In the genomic region with DNA sequence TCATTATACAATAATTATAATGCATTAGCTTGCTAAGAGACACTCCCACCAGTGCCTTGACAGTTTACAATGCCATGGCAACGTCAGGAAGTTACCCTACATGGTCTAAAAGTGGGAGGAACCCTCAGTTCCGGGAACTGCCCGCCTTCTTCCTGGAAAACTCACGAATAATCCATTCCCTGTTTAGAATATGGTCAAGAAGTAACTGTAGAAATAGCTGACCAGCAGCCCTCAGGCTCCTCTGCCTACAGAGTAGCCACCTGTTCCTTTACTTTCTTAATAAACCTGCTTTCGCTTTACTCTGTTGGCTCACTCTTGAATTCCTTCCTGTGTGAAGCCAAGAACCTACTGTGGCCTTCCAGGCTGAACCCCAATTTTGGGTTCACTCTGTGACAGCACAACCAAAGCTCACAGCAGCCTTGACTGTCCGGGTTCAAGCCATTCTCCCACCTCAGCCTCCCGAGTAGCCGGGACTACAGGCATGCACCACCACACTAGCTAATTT, we compare ENCODE assay signal across 1 cellular context.
TF ChIP-seq lines count a peak whose summit lies in the region.

No MANE protein-coding gene starts in this region.

TF ChIP-seq in GM23338, 12 proteins besides CTCF, POLR2A, EP300 and RAD21 (continued from another document):
- TF ChIP-seq, protein P1, sequence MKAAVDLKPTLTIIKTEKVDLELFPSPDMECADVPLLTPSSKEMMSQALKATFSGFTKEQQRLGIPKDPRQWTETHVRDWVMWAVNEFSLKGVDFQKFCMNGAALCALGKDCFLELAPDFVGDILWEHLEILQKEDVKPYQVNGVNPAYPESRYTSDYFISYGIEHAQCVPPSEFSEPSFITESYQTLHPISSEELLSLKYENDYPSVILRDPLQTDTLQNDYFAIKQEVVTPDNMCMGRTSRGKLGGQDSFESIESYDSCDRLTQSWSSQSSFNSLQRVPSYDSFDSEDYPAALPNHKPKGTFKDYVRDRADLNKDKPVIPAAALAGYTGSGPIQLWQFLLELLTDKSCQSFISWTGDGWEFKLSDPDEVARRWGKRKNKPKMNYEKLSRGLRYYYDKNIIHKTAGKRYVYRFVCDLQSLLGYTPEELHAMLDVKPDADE (IDR thresholded peaks at IDR 0.05): no peak
- TF ChIP-seq, protein P2, sequence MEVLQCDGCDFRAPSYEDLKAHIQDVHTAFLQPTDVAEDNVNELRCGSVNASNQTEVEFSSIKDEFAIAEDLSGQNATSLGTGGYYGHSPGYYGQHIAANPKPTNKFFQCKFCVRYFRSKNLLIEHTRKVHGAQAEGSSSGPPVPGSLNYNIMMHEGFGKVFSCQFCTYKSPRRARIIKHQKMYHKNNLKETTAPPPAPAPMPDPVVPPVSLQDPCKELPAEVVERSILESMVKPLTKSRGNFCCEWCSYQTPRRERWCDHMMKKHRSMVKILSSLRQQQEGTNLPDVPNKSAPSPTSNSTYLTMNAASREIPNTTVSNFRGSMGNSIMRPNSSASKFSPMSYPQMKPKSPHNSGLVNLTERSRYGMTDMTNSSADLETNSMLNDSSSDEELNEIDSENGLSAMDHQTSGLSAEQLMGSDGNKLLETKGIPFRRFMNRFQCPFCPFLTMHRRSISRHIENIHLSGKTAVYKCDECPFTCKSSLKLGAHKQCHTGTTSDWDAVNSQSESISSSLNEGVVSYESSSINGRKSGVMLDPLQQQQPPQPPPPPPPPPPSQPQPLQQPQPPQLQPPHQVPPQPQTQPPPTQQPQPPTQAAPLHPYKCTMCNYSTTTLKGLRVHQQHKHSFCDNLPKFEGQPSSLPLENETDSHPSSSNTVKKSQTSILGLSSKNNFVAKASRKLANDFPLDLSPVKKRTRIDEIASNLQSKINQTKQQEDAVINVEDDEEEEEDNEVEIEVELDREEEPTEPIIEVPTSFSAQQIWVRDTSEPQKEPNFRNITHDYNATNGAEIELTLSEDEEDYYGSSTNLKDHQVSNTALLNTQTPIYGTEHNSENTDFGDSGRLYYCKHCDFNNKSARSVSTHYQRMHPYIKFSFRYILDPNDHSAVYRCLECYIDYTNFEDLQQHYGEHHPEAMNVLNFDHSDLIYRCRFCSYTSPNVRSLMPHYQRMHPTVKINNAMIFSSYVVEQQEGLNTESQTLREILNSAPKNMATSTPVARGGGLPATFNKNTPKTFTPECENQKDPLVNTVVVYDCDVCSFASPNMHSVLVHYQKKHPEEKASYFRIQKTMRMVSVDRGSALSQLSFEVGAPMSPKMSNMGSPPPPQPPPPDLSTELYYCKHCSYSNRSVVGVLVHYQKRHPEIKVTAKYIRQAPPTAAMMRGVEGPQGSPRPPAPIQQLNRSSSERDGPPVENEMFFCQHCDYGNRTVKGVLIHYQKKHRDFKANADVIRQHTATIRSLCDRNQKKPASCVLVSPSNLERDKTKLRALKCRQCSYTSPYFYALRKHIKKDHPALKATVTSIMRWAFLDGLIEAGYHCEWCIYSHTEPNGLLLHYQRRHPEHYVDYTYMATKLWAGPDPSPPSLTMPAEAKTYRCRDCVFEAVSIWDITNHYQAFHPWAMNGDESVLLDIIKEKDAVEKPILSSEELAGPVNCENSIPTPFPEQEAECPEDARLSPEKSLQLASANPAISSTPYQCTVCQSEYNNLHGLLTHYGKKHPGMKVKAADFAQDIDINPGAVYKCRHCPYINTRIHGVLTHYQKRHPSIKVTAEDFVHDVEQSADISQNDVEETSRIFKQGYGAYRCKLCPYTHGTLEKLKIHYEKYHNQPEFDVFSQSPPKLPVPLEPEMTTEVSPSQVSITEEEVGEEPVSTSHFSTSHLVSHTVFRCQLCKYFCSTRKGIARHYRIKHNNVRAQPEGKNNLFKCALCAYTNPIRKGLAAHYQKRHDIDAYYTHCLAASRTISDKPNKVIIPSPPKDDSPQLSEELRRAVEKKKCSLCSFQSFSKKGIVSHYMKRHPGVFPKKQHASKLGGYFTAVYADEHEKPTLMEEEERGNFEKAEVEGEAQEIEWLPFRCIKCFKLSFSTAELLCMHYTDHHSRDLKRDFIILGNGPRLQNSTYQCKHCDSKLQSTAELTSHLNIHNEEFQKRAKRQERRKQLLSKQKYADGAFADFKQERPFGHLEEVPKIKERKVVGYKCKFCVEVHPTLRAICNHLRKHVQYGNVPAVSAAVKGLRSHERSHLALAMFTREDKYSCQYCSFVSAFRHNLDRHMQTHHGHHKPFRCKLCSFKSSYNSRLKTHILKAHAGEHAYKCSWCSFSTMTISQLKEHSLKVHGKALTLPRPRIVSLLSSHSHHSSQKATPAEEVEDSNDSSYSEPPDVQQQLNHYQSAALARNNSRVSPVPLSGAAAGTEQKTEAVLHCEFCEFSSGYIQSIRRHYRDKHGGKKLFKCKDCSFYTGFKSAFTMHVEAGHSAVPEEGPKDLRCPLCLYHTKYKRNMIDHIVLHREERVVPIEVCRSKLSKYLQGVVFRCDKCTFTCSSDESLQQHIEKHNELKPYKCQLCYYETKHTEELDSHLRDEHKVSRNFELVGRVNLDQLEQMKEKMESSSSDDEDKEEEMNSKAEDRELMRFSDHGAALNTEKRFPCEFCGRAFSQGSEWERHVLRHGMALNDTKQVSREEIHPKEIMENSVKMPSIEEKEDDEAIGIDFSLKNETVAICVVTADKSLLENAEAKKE (CRISPR knock-in tag; IDR thresholded peaks at IDR 0.05): no peak
- TF ChIP-seq STAT1 (IDR thresholded peaks at IDR 0.05; ENCODE audit: unreplicated experiment): no peak
- TF ChIP-seq ZNF114 (CRISPR knock-in tag; IDR thresholded peaks at IDR 0.05): no peak
- no peak for TF ChIP-seq EZH2 (IDR thresholded peaks at IDR 0.05; ENCODE audit: low read depth, unreplicated experiment)
